8 cellular contexts compared by ENCODE assay signal in genomic region chr6:56955171-56956155, GRCh38. TPM values are rescaled to one million over a fixed set of nuclear protein-coding genes. Genes with fewer than 3 reads are reported as not detected.
DNase-seq lines count a peak whose midpoint lies in the region; ATAC-seq and TF ChIP-seq lines count a peak whose summit lies in the region.

No MANE protein-coding gene starts in this region.

- H3K36me3 ChIP-seq in breast epithelium, result no peaks in the 10 kb centered on the region

- no peak for TF ChIP-seq POLR2A in breast epithelium (IDR thresholded peaks at IDR 0.05)

- intact Hi-C loops in breast epithelium (cut with DNase I; ENCODE audit: low total_unique reads), result loop anchor here (10.0 kb wide), 1 partner anchor 291 kb away; no protein-coding TSS in a partner anchor

- ATAC-seq in HG02840 (IDR thresholded peaks at IDR 0.05; ENCODE audit: low FRiP score, unreplicated experiment), result peak; percentile 68

- H3K27ac ChIP-seq in breast epithelium (peak overlapping the region in 1 of 2 donors; percentile 50), skin epidermis (peak overlapping the region in 14 of 21 experiments; percentile 9 to 83 (median 60))

- peak; percentile 23 for DNase-seq in activated gamma-delta T cell treated with Interleukin-2 at 50 U/mL for 16 hours
- DNase-seq in activated gamma-delta T cell (lab: John Stamatoyannopoulos, UW), result no peak
- DNase-seq in NCI-H1417 (lab: John Stamatoyannopoulos, UW), result peak; percentile 73 to 86 (median 84)
- DNase-seq in T-helper 22 cell (ENCODE audit: low read depth), result peak; percentile 1
- peak; percentile 53 to 69 for DNase-seq in breast epithelium (ENCODE audit: low spot score in 2 of 2)
- peak; percentile 86 for DNase-seq in iPS-NIHi11 (ENCODE audit: low spot score)

- H3K4me3 ChIP-seq in breast epithelium, result peak overlapping the region; percentile 64 to 85 (median 65)
- H3K4me3 ChIP-seq in skin epidermis, result peak overlapping the region; percentile 39 to 62 (median 51)

- H3K4me1 ChIP-seq in breast epithelium, result no peaks in the 10 kb centered on the region

- peak in 2 of 3 donors; percentile 26 to 36 for TF ChIP-seq CTCF in breast epithelium (IDR thresholded peaks at IDR 0.05)

- no peaks in the 10 kb centered on the region for H3K9me3 ChIP-seq in breast epithelium

- H3K27me3 ChIP-seq in breast epithelium, result no peaks in the 10 kb centered on the region

RNA-seq across cellular contexts. Expression of gene BEND6, which starts 0.6 kb away (rescaled TPM):
- total RNA-seq in breast epithelium, result 1 to 10 TPM in 1 of 3 donors, under 1 TPM in 2; 0.33 to 1.0 (median 0.80) TPM
